28 cellular contexts compared by ENCODE assay signal in genomic region chr3:34394978-34395748, GRCh38.
DNase-seq lines count a peak whose midpoint lies in the region; ATAC-seq and TF ChIP-seq lines count a peak whose summit lies in the region.
"Had no signal": no experiment of that assay in that cellular context is flagged by ENCODE, and none has a peak within 500 bp of the region (broad histone marks: within the 10 kb centered on the region; RNA-seq: fewer than 3 reads in every experiment).

No MANE protein-coding gene starts in this region.

- H3K36me3 ChIP-seq in kidney epithelial cell (ENCODE audit: control insufficient read depth, insufficient read depth, low read length) = no peaks in the 10 kb centered on the region
- H3K36me3 ChIP-seq: left ventricle myocardium inferior, right lobe of liver, spleen, uterus had no signal

- ATAC-seq in GM21786 (IDR thresholded peaks at IDR 0.05; ENCODE audit: unreplicated experiment) (peak; percentile 45), WTC11 (peak; percentile 81)
- ATAC-seq: activated CD4-positive, alpha-beta T cell treated with anti-CD3 and anti-CD28 coated beads for 36 hours; activated naive CD4-positive, alpha-beta T cell treated with anti-CD3 and anti-CD28 coated beads, Interleukin-2, amount 50 U/mL, for 72 hours; CD8-positive, alpha-beta T cell; Panc1 had no signal

- CTCF ChIA-PET in WTC11 (lab: Charles Lee) = no interaction called here

- no peak overlapping the region for H3K4me3 Mint-ChIP-seq in WTC11
- H3K4me3 Mint-ChIP-seq: activated CD4-positive, alpha-beta T cell treated with anti-CD3 and anti-CD28 coated beads for 36 hours; CD8-positive, alpha-beta T cell; HFFc6; stimulated activated naive CD8-positive, alpha-beta T cell treated with anti-CD3 and anti-CD28 coated beads, Interleukin-15, Interleukin-2, amounts not matched to agents 100 ng/mL and 50 ng/mL, for 24 hours had no signal

- no peaks in the 10 kb centered on the region for H3K27me3 ChIP-seq in kidney epithelial cell (ENCODE audit: control insufficient read depth, insufficient read depth, low read length)
- H3K27me3 ChIP-seq: right lobe of liver, spleen, uterus had no signal

- POLR2A ChIA-PET in WTC11 (lab: Charles Lee) = no interaction called here

- no peak overlapping the region for H3K27ac Mint-ChIP-seq in WTC11
- H3K27ac Mint-ChIP-seq: activated CD4-positive, alpha-beta T cell treated with anti-CD3 and anti-CD28 coated beads for 36 hours; activated naive CD4-positive, alpha-beta T cell treated with anti-CD3 and anti-CD28 coated beads, Interleukin-2, amount 50 U/mL, for 72 hours; activated T-helper 2 cell treated with anti-CD3 and anti-CD28 coated beads, Interferon-gamma antibody, Interleukin-2, Interleukin-4, amounts not matched to agents 10 μg/mL and 5 μg/mL and 100 μg/mL, durations not matched to agents 14 hours and 24 hours and 36 hours; CD8-positive, alpha-beta T cell; HFFc6; stimulated activated naive CD8-positive, alpha-beta T cell treated with anti-CD3 and anti-CD28 coated beads, Interleukin-15, Interleukin-2, amounts not matched to agents 100 ng/mL and 50 ng/mL, for 24 hours had no signal

- H3K9me3 Mint-ChIP-seq in WTC11 = peaks cover 8% of the 10 kb centered on the region; the same call in 1 of the 2 replicates

- peak; percentile 30 for TF ChIP-seq CTCF in GM12864 (IDR thresholded peaks at IDR 0.05; ENCODE audit: low read depth, low read length, missing control alignments)
- no peak for TF ChIP-seq CTCF in WTC11 (IDR thresholded peaks at IDR 0.05)
- TF ChIP-seq CTCF in kidney epithelial cell (IDR thresholded peaks at IDR 0.05; ENCODE audit: insufficient read depth, low read length, poor library complexity, severe bottlenecking) = peak; percentile 10

- DNase-seq in GM12864 (ENCODE audit: low read depth) = no peak
- DNase-seq in WTC11 (ENCODE audit: low spot score) = peak; percentile 29
- DNase-seq in kidney epithelial cell (ENCODE audit: low read depth) = no peak
- DNase-seq in midbrain (lab: John Stamatoyannopoulos, UW) = no peak
- DNase-seq in epidermal melanocyte (ENCODE audit: insufficient read length, low spot score) = no peak
- no peak for DNase-seq in cortex of kidney (lab: John Stamatoyannopoulos, UW)
- no peak for DNase-seq in NOMO-1 (lab: John Stamatoyannopoulos, UW; ENCODE audit: unreplicated experiment in 2 of 2)
- DNase-seq: activated CD4-positive, alpha-beta T cell treated with anti-CD3 and anti-CD28 coated beads for 36 hours; amygdala; CD8-positive, alpha-beta T cell; GM23248; HFFc6; hypothalamus; left ventricle myocardium inferior; NCI-H1417 treated with DMSO at 0.1 percent for 48 hours; NCI-H2029 treated with DMSO at 0.1 percent for 48 hours; NK-92 treated with Interleukin-12 subunit alpha and Interleukin-12 subunit beta, amount 100 ng/mL, for 24 hours; SHP77 treated with DMSO at 0.1 percent for 48 hours; spleen; stimulated activated CD8-positive, alpha-beta memory T cell treated with anti-CD3 and anti-CD28 coated beads, Interleukin-4, amount 100 ng/mL, for 48 hours; SW 1271; uterus had no signal

- no peaks in the 10 kb centered on the region for H3K27me3 Mint-ChIP-seq in WTC11 (ENCODE audit: low read depth)
- H3K27me3 Mint-ChIP-seq: activated CD4-positive, alpha-beta T cell treated with anti-CD3 and anti-CD28 coated beads for 36 hours; stimulated activated naive CD8-positive, alpha-beta T cell treated with anti-CD3 and anti-CD28 coated beads, Interleukin-15, Interleukin-2, amounts not matched to agents 100 ng/mL and 50 ng/mL, for 24 hours had no signal

- no peaks in the 10 kb centered on the region for H3K4me1 Mint-ChIP-seq in WTC11
- H3K4me1 Mint-ChIP-seq: activated CD4-positive, alpha-beta T cell treated with anti-CD3 and anti-CD28 coated beads for 36 hours had no signal

- H3K4me3 ChIP-seq in GM12864 (ENCODE audit: low read depth, low read length) (no peak overlapping the region), kidney epithelial cell (ENCODE audit: low read depth, low read length) (no peak overlapping the region)
- H3K4me3 ChIP-seq: GM23248, left ventricle myocardium inferior, right lobe of liver, spleen, uterus had no signal

- H3K36me3 Mint-ChIP-seq in WTC11 = no peaks in the 10 kb centered on the region
- H3K36me3 Mint-ChIP-seq: CD8-positive, alpha-beta T cell had no signal

TF ChIP-seq in WTC11, 78 proteins besides CTCF, POLR2A, EP300 and RAD21:
- TF ChIP-seq ZNF121 (CRISPR knock-in tag; IDR thresholded peaks at IDR 0.05) = peak; percentile 72
- no peak for TF ChIP-seq PREB (CRISPR knock-in tag; IDR thresholded peaks at IDR 0.05; ENCODE audit: borderline replicate concordance)
TF ChIP-seq in WTC11: peak in this region for 1.
